In genomic region chr16:8678068-8678927, GRCh38 we compare ENCODE assay signal across 1 cellular context.
TF ChIP-seq lines count a peak whose summit lies in the region.

No MANE protein-coding gene starts in this region.

TF ChIP-seq in HepG2, 621 proteins besides CTCF, POLR2A, EP300 and RAD21 (continued from another document and continues in another):
- no peak for TF ChIP-seq KIAA2018 (CRISPR knock-in tag; IDR thresholded peaks at IDR 0.05; ENCODE audit: borderline replicate concordance)
- no peak for TF ChIP-seq WIZ (CRISPR knock-in tag; IDR thresholded peaks at IDR 0.05)
- no peak for TF ChIP-seq ZNF703 (CRISPR knock-in tag; IDR thresholded peaks at IDR 0.05; ENCODE audit: borderline replicate concordance)
- no peak for TF ChIP-seq CBX2 (IDR thresholded peaks at IDR 0.05; ENCODE audit: low read depth, low read length)
- no peak for TF ChIP-seq CBX2 (CRISPR knock-in tag; IDR thresholded peaks at IDR 0.05; ENCODE audit: low read depth)
- TF ChIP-seq BORCS8-MEF2B (CRISPR knock-in tag; IDR thresholded peaks at IDR 0.05): no peak
- TF ChIP-seq ZNF138 (CRISPR knock-in tag; IDR thresholded peaks at IDR 0.05; ENCODE audit: low read depth): no peak
- TF ChIP-seq BCLAF1 (IDR thresholded peaks at IDR 0.05): no peak
- no peak for TF ChIP-seq GMEB2 (CRISPR knock-in tag; IDR thresholded peaks at IDR 0.05; ENCODE audit: low read depth)
- 0 out of 2 replicates have a peak, but pooled peaks have one; percentile 56 for TF ChIP-seq CENPBD1 (CRISPR knock-in tag; IDR thresholded peaks at IDR 0.05; ENCODE audit: borderline replicate concordance, low read depth)
- TF ChIP-seq ZFP37 (CRISPR knock-in tag; IDR thresholded peaks at IDR 0.05; ENCODE audit: borderline replicate concordance): peak; percentile 64; the same call in 1 of the 2 replicates
- TF ChIP-seq PCBP2 (optimal IDR thresholded peaks at IDR 0.05; ENCODE audit: low read depth, low read length, poor library complexity, severe bottlenecking): no peak
- TF ChIP-seq ZNF841 (CRISPR knock-in tag; IDR thresholded peaks at IDR 0.05; ENCODE audit: borderline replicate concordance): no peak
- TF ChIP-seq ZNF878 (CRISPR knock-in tag; IDR thresholded peaks at IDR 0.05): 0 out of 2 replicates have a peak, but pooled peaks have one; percentile 20
- no peak for TF ChIP-seq ELK4 (CRISPR knock-in tag; IDR thresholded peaks at IDR 0.05; ENCODE audit: borderline replicate concordance)
- no peak for TF ChIP-seq GRHL1 (CRISPR knock-in tag; conservative IDR thresholded peaks at IDR 0.05)
- TF ChIP-seq ZFP36L1 (CRISPR knock-in tag; IDR thresholded peaks at IDR 0.05): no peak
- TF ChIP-seq RXRA (CRISPR knock-in tag; IDR thresholded peaks at IDR 0.05): peak; percentile 54; the same call in 1 of the 2 replicates
- no peak for TF ChIP-seq ZNF678 (CRISPR knock-in tag; IDR thresholded peaks at IDR 0.05)
- TF ChIP-seq ZNF20 (CRISPR knock-in tag; IDR thresholded peaks at IDR 0.05): no peak
- TF ChIP-seq HNRNPK (IDR thresholded peaks at IDR 0.05; ENCODE audit: low read depth, low read length, poor library complexity, severe bottlenecking): no peak
- TF ChIP-seq ZNF256 (CRISPR knock-in tag; conservative IDR thresholded peaks at IDR 0.05): no peak
- no peak for TF ChIP-seq ZBTB2 (CRISPR knock-in tag; IDR thresholded peaks at IDR 0.05; ENCODE audit: low read depth)
- no peak for TF ChIP-seq ZNF598 (CRISPR knock-in tag; IDR thresholded peaks at IDR 0.05; ENCODE audit: borderline replicate concordance)
- no peak for TF ChIP-seq TAF1 (CRISPR knock-in tag; IDR thresholded peaks at IDR 0.05)
- 0 out of 2 replicates have a peak, but pooled peaks have one; percentile 69 for TF ChIP-seq XBP1 (CRISPR knock-in tag; IDR thresholded peaks at IDR 0.05)
- peak; percentile 15; the same call in 1 of the 2 replicates for TF ChIP-seq KMT2B (CRISPR knock-in tag; IDR thresholded peaks at IDR 0.05)
- peak; percentile 43; the same call in 1 of the 2 replicates for TF ChIP-seq RBAK (CRISPR knock-in tag; IDR thresholded peaks at IDR 0.05)
- TF ChIP-seq ZNF264 (CRISPR knock-in tag; IDR thresholded peaks at IDR 0.05): peak; percentile 64; the same call in 1 of the 2 replicates
- TF ChIP-seq ZNF713 (CRISPR knock-in tag; IDR thresholded peaks at IDR 0.05): no peak
- no peak for TF ChIP-seq FOXK1 (CRISPR knock-in tag; IDR thresholded peaks at IDR 0.05; ENCODE audit: borderline replicate concordance, low read depth)
- TF ChIP-seq ZNF704 (CRISPR knock-in tag; IDR thresholded peaks at IDR 0.05; ENCODE audit: borderline replicate concordance): no peak
- TF ChIP-seq CREB3 (CRISPR knock-in tag; IDR thresholded peaks at IDR 0.05): no peak
- TF ChIP-seq RAD51 (IDR thresholded peaks at IDR 0.05; ENCODE audit: borderline replicate concordance): no peak
- no peak for TF ChIP-seq SRSF9 (IDR thresholded peaks at IDR 0.05; ENCODE audit: borderline replicate concordance, insufficient read depth, low read depth, low read length, poor library complexity, severe bottlenecking)
- no peak for TF ChIP-seq U2AF1 (optimal IDR thresholded peaks at IDR 0.05; ENCODE audit: low read depth, low read length)
- TF ChIP-seq SKI (IDR thresholded peaks at IDR 0.05; ENCODE audit: partially characterized antibody): peak; percentile 45
- peak; percentile 82 for TF ChIP-seq ERF (CRISPR knock-in tag; IDR thresholded peaks at IDR 0.05)
- TF ChIP-seq XRCC5 (optimal IDR thresholded peaks at IDR 0.05; ENCODE audit: low read length): peak; percentile 36
- no peak for TF ChIP-seq REXO4 (CRISPR knock-in tag; IDR thresholded peaks at IDR 0.05; ENCODE audit: borderline replicate concordance)
- no peak for TF ChIP-seq TBP (CRISPR knock-in tag; IDR thresholded peaks at IDR 0.05)
